8 cellular contexts compared by ENCODE assay signal in the genomic region with DNA sequence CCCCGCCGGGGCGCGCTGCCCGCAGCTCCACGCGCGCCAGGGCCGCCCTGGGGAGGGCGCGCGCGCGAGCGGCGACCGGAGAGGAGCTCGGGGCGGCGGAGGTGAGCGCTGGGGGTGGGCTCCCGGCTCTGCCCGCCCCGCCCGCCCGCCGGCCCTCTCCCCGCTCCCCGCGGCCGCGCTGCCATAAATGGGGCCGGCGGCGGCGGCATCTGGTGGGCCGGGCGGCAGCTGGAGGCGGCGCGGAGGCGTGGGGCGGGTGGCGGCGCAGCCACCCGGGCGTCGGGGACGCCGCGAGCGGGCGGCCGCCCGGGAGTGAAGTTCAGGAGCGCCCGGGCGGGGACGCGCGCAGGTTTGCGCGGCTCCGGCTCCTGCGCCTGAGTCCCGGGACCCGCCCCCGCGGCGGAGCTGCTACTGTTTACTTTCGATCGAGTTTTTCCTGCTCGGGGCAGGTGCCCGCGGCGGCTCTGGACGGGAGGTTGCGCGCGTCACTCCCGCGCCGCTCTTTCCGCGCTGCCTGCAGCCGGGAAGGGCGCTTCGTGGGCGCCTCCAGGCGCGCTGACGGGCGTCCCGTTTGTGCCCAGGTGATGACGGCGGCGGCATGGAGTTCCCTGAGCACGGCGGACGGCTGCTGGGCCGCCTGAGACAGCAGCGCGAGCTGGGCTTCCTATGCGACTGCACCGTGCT. TPM values are rescaled to one million over a fixed set of nuclear protein-coding genes. Genes with fewer than 3 reads are reported as not detected.
DNase-seq lines count a peak whose midpoint lies in the region; ATAC-seq and TF ChIP-seq lines count a peak whose summit lies in the region.

A gene (plus strand): TSS at position 502 of the 684 bp plus-strand sequence. CDS start 97 bp downstream, at position 599.

- no peak for TF ChIP-seq CTCF in breast epithelium (IDR thresholded peaks at IDR 0.05)

- intact Hi-C loops in breast epithelium (cut with DNase I; ENCODE audit: low total_unique reads): no loop called here
- intact Hi-C loops in left colon (cut with DNase I, micrococcal nuclease): no loop called here

- H3K4me1 ChIP-seq in breast epithelium: peaks cover 10 to 11% of the 10 kb centered on the region in 2 donors

- TF ChIP-seq POLR2A in breast epithelium (IDR thresholded peaks at IDR 0.05): no peak

- no peaks in the 10 kb centered on the region for H3K36me3 ChIP-seq in breast epithelium

- peak; percentile 68 for DNase-seq in CD1c-positive myeloid dendritic cell (ENCODE audit: extremely low spot score)
- DNase-seq in Jurkat, Clone E6-1 (ENCODE audit: low read depth, low spot score): peak; percentile 37
- DNase-seq in UCSD-AML1 (lab: John Stamatoyannopoulos, UW; ENCODE audit: unreplicated experiment): peak; percentile 54
- peak; percentile 76 to 91 for DNase-seq in breast epithelium (ENCODE audit: low spot score in 2 of 2)
- peak; percentile 90 to 94 for DNase-seq in left colon
- peak; percentile 35 to 49 (median 47) for DNase-seq in stimulated activated CD4-positive, alpha-beta T cell treated with anti-CD3 and anti-CD28 coated beads, TNF-alpha, amount 100 ng/mL, for 1 hour (ENCODE audit: low read depth in 3 of 3, low spot score in 1 of 3)

- no peaks in the 10 kb centered on the region for H3K27me3 ChIP-seq in breast epithelium

- peak within 1 kb of the TSS; percentile 62 for H3K4me3 ChIP-seq in Jurkat, Clone E6-1 (ENCODE audit: low read length)
- peak within 1 kb of the TSS; percentile 75 to 80 (median 76) for H3K4me3 ChIP-seq in breast epithelium

- H3K27ac ChIP-seq in breast epithelium: peak within 1 kb of the TSS; percentile 97 to 98

- no peaks in the 10 kb centered on the region for H3K9me3 ChIP-seq in breast epithelium

- ATAC-seq in GM19452 (IDR thresholded peaks at IDR 0.05; ENCODE audit: unreplicated experiment): peak; percentile 42
- ATAC-seq in left colon: peak; percentile 78
- no peak for ATAC-seq in HG03039 (IDR thresholded peaks at IDR 0.05; ENCODE audit: unreplicated experiment)

RNA-seq across cellular contexts. Expression of the gene that starts here (rescaled TPM):
- polyA plus RNA-seq in Jurkat, Clone E6-1 (2012; ENCODE audit: insufficient read depth, insufficient read length): 4.2 TPM
- total RNA-seq in breast epithelium (10 to 100 TPM in 1 of 3 donors, 1 to 10 TPM in 2; 3.5 to 11.4 (median 9.2) TPM), left colon (1 to 10 TPM; 7.2 to 9.2 TPM)

Comparison
In these comparisons a context has a peak if more than half of its experiments do, and no peak if none do; other contexts are left out.
1. DNase-seq: peak in every context shown above with its lines; median percentile 92 in left colon; 84 in breast epithelium; 68 in CD1c-positive myeloid dendritic cell; 54 in UCSD-AML1; 47 in stimulated activated CD4-positive, alpha-beta T cell treated with anti-CD3 and anti-CD28 coated beads, TNF-alpha, amount 100 ng/mL, for 1 hour; 37 in Jurkat, Clone E6-1.